Comparison of ENCODE assay signal across 23 cellular contexts in the genomic region with DNA sequence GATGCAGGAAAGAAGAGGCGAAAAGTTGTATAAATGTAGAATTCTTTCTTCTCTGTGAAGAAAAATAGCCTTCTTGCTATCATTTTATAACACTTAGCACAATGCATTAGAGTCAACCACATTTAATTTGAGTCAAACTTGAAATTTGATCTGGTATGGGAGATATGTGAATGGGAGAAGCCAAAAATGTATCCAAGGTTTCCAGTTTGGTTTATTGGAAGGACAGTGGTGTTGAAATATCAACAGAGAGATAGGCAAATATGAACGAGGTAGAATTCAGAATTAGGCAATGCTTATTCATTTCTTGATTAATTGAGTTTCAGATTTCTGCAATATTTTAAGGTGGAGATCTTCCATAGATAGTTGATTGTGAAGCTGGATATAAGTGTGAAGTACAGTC.
DNase-seq lines count a peak whose midpoint lies in the region; ATAC-seq, FAIRE-seq and TF ChIP-seq lines count a peak whose summit lies in the region.
"Had no signal": no experiment of that assay in that cellular context is flagged by ENCODE, and none has a peak within 500 bp of the region (broad histone marks: within the 10 kb centered on the region; RNA-seq: fewer than 3 reads in every experiment).

No MANE protein-coding gene starts in this region.

- no peak for FAIRE-seq in astrocyte (lab: Jason Lieb, UNC)
- FAIRE-seq in frontal cortex (lab: Jason Lieb, UNC) = no peak
- FAIRE-seq: A204.1, G401.6, GM12878, GM19239, H1 had no signal

- no peak overlapping the region for H3K56ac ChIP-seq in IMR-90 (ENCODE audit: extremely low read depth, insufficient read depth, low read length)

- 0% methylated on average over 1 of the region's 2 CpGs; no CpG with 5 or more reads in 1 of the 2 experiments for WGBS in IMR-90 (ENCODE audit: extremely low coverage in 2 of 2, insufficient read length in 1 of 2), 2 experiments

- H2AK5ac ChIP-seq in IMR-90 (ENCODE audit: low read depth, low read length) = no peak overlapping the region

- no peak overlapping the region for H3K4me3 Mint-ChIP-seq in astrocyte (ENCODE audit: unreplicated experiment)
- H3K4me3 Mint-ChIP-seq: B cell; CD4-positive, CD25-positive, alpha-beta regulatory T cell; CD8-positive, alpha-beta T cell had no signal

- H4K91ac ChIP-seq in IMR-90 (ENCODE audit: insufficient read depth, low read depth, low read length) = no peak overlapping the region

- no peak overlapping the region for H3K18ac ChIP-seq in IMR-90 (ENCODE audit: low read depth, low read length)

- H2BK120ac ChIP-seq in IMR-90 (ENCODE audit: low read depth, low read length) = no peak overlapping the region

- peaks cover 4% of the 10 kb centered on the region for H3K9me3 Mint-ChIP-seq in astrocyte (ENCODE audit: unreplicated experiment)

- H3K27me3 ChIP-seq in IMR-90 (ENCODE audit: control insufficient read depth, insufficient read depth, low read length) = no peaks in the 10 kb centered on the region
- H3K27me3 ChIP-seq in astrocyte (ENCODE audit: insufficient read depth, low read length) = no peaks in the 10 kb centered on the region
- H3K27me3 ChIP-seq: BLaER1 had no signal

- H3K27ac ChIP-seq in IMR-90 (ENCODE audit: insufficient read depth, low read length) (no peak overlapping the region), astrocyte (ENCODE audit: low read depth, low read length) (no peak overlapping the region)
- H3K27ac ChIP-seq: 22Rv1, BLaER1, C4-2B, GM23248 had no signal

- no peak for TF ChIP-seq POLR2A in IMR-90 (IDR thresholded peaks at IDR 0.05; ENCODE audit: low read depth, low read length)

- no peak overlapping the region for H3K23ac ChIP-seq in IMR-90 (ENCODE audit: low read depth, low read length)

- no peak overlapping the region for H2BK20ac ChIP-seq in IMR-90 (ENCODE audit: low read depth, low read length)

- no peak overlapping the region for H3K27ac Mint-ChIP-seq in astrocyte (ENCODE audit: unreplicated experiment)
- H3K27ac Mint-ChIP-seq: B cell; CD4-positive, CD25-positive, alpha-beta regulatory T cell; CD8-positive, alpha-beta T cell had no signal

- ATAC-seq in IMR-90 (ENCODE audit: low read depth) (peak; percentile 42), HG02678 (IDR thresholded peaks at IDR 0.05; ENCODE audit: unreplicated experiment) (no peak)
- ATAC-seq: CD8-positive, alpha-beta T cell; GM12878 had no signal

- H2AFZ ChIP-seq in IMR-90 (replicated peaks; ENCODE audit: low read length, poor library complexity) (no peak overlapping the region), astrocyte (ENCODE audit: low read depth, low read length) (no peak overlapping the region)
- H2AFZ ChIP-seq: GM23248 had no signal

- in situ Hi-C loops in IMR-90 (cut with MboI; ENCODE audit: low sequenced_read_pairs) = no loop called here

- DNase-seq in IMR-90 = peak; percentile 59
- peak; percentile 49 for DNase-seq in astrocyte (ENCODE audit: low read depth)
- DNase-seq in fibroblast of the aortic adventitia (ENCODE audit: low read depth) = peak; percentile 36
- no peak for DNase-seq in frontal cortex (ENCODE audit: low spot score in 2 of 2)
- no peak for DNase-seq in NCI-H1048 (lab: John Stamatoyannopoulos, UW)
- DNase-seq: Caco-2; CD4-positive, CD25-positive, alpha-beta regulatory T cell; CD8-positive, alpha-beta T cell; DMS153; DND-41; GM23248; H7; HCEC 1CT had no signal

- no peak overlapping the region for H3K4ac ChIP-seq in IMR-90 (ENCODE audit: low read depth, low read length)

- H4K5ac ChIP-seq in IMR-90 (ENCODE audit: low read depth, low read length) = no peak overlapping the region

- dilution Hi-C loops in IMR-90 (cut with HindIII; ENCODE audit: low sequenced_read_pairs, unreplicated experiment) = no loop called here

- no peak for TF ChIP-seq CTCF in IMR-90 (conservative IDR thresholded peaks at IDR 0.05; ENCODE audit: low read depth, low read length)
- TF ChIP-seq CTCF in astrocyte (IDR thresholded peaks at IDR 0.05; ENCODE audit: insufficient read depth, low read depth, low read length) = no peak
- TF ChIP-seq CTCF in fibroblast of the aortic adventitia (IDR thresholded peaks at IDR 0.05; ENCODE audit: insufficient read depth, low read length) = no peak

- H3K14ac ChIP-seq in IMR-90 (replicated peaks; ENCODE audit: low read depth, low read length) = no peak overlapping the region

- no peak for TF ChIP-seq RAD21 in IMR-90 (IDR thresholded peaks at IDR 0.05; ENCODE audit: low read length)

- H4K20me1 ChIP-seq in IMR-90 (ENCODE audit: insufficient read depth, low read length) (no peaks in the 10 kb centered on the region), astrocyte (ENCODE audit: insufficient read depth, low read length) (no peaks in the 10 kb centered on the region)
- H4K20me1 ChIP-seq: BLaER1 had no signal

- H4K8ac ChIP-seq in IMR-90 (ENCODE audit: low read depth in 2 of 2, low read length in 2 of 2) = no peak overlapping the region

- POLR2A ChIA-PET in IMR-90 (lab: Charles Lee; ENCODE audit: unreplicated experiment) = no interaction called here

- H3K4me2 ChIP-seq in IMR-90 (ENCODE audit: low read depth, low read length) (no peak overlapping the region; the same call in 1 of the 2 replicates), astrocyte (ENCODE audit: low read length) (no peak overlapping the region)
- H3K4me2 ChIP-seq: BLaER1 had no signal

- no peaks in the 10 kb centered on the region for H3K9me1 ChIP-seq in IMR-90 (ENCODE audit: insufficient read depth, low read length)

- H3K9ac ChIP-seq in IMR-90 (ENCODE audit: low read depth, low read length) (no peak overlapping the region), astrocyte (ENCODE audit: low read length) (no peak overlapping the region)
- H3K9ac ChIP-seq: BLaER1, GM23248 had no signal

- no peaks in the 10 kb centered on the region for H3K36me3 ChIP-seq in IMR-90 (ENCODE audit: control insufficient read depth, insufficient read depth, low read length)
- H3K36me3 ChIP-seq in astrocyte (ENCODE audit: insufficient read depth, low read length) = no peaks in the 10 kb centered on the region
- H3K36me3 ChIP-seq: BLaER1 had no signal

- H3K79me1 ChIP-seq in IMR-90 (ENCODE audit: low read depth in 1 of 2, low read length in 2 of 2) = no peaks in the 10 kb centered on the region

- no peak overlapping the region for H2BK15ac ChIP-seq in IMR-90 (ENCODE audit: low read depth, low read length)

- H2BK5ac ChIP-seq in IMR-90 (ENCODE audit: low read depth, low read length, poor library complexity, severe bottlenecking) = no peak overlapping the region

- BruUV-seq in IMR-90 (replicated peaks; lab: Mats Ljungman, UMichigan) = no TSS peak

- no peaks in the 10 kb centered on the region for H3K27me3 Mint-ChIP-seq in astrocyte (ENCODE audit: low read depth, unreplicated experiment)
- H3K27me3 Mint-ChIP-seq: B cell; CD4-positive, CD25-positive, alpha-beta regulatory T cell had no signal

- H3K4me3 ChIP-seq in IMR-90 (ENCODE audit: insufficient read depth, low read depth, low read length) (no peak overlapping the region), astrocyte (ENCODE audit: insufficient read depth, low read depth, low read length) (no peak overlapping the region), fibroblast of the aortic adventitia (ENCODE audit: low read depth, low read length) (no peak overlapping the region)
- H3K4me3 ChIP-seq: BLaER1, GM12878, GM23248 had no signal

- no peaks in the 10 kb centered on the region for H3K36me3 Mint-ChIP-seq in astrocyte (ENCODE audit: low read depth, unreplicated experiment)
- H3K36me3 Mint-ChIP-seq: CD4-positive, CD25-positive, alpha-beta regulatory T cell; CD8-positive, alpha-beta T cell had no signal

- no peaks in the 10 kb centered on the region for H3K79me2 ChIP-seq in astrocyte (ENCODE audit: insufficient read depth, low read length)

- H3K9me3 ChIP-seq in IMR-90 (ENCODE audit: control insufficient read depth, insufficient read depth, low read length) (no peaks in the 10 kb centered on the region), astrocyte (ENCODE audit: insufficient read depth, low read depth, low read length) (no peaks in the 10 kb centered on the region)
- H3K9me3 ChIP-seq: BLaER1 had no signal

- no peak overlapping the region for H2AK9ac ChIP-seq in IMR-90 (replicated peaks; ENCODE audit: low read depth, low read length, poor library complexity)

- H3K4me1 ChIP-seq in IMR-90 (ENCODE audit: control insufficient read depth, insufficient read depth, low read length) = peaks cover 2% of the 10 kb centered on the region; the same call in 1 of the 2 replicates
- H3K4me1 ChIP-seq in astrocyte (ENCODE audit: insufficient read depth, low read length) = no peaks in the 10 kb centered on the region
- H3K4me1 ChIP-seq: BLaER1, Caco-2 had no signal

- intact Hi-C loops in IMR-90 (cut with micrococcal nuclease) = no loop called here

- CTCF ChIA-PET in IMR-90 (lab: Yijun Ruan, JAX) = no interaction called here

- H3K4me1 Mint-ChIP-seq in astrocyte (ENCODE audit: low read depth, unreplicated experiment) = no peaks in the 10 kb centered on the region
- H3K4me1 Mint-ChIP-seq: B cell; CD4-positive, CD25-positive, alpha-beta regulatory T cell had no signal

TF ChIP-seq in IMR-90, 13 proteins besides CTCF, POLR2A, EP300 and RAD21:
- peak; percentile 21; the same call in 1 of the 2 replicates for TF ChIP-seq CEBPB (IDR thresholded peaks at IDR 0.05; ENCODE audit: low read depth, low read length)
- no peak for TF ChIP-seq FOS (IDR thresholded peaks at IDR 0.05; ENCODE audit: low read depth, low read length)

Comparison
In these comparisons a context has a peak if more than half of its experiments do, and no peak if none do; other contexts are left out.
1. DNase-seq: peak in IMR-90 (single experiment), astrocyte (single experiment) and fibroblast of the aortic adventitia (single experiment); none in frontal cortex (0 of 2) and NCI-H1048 (single experiment).